1 cellular context compared by ENCODE assay signal in the genomic region with DNA sequence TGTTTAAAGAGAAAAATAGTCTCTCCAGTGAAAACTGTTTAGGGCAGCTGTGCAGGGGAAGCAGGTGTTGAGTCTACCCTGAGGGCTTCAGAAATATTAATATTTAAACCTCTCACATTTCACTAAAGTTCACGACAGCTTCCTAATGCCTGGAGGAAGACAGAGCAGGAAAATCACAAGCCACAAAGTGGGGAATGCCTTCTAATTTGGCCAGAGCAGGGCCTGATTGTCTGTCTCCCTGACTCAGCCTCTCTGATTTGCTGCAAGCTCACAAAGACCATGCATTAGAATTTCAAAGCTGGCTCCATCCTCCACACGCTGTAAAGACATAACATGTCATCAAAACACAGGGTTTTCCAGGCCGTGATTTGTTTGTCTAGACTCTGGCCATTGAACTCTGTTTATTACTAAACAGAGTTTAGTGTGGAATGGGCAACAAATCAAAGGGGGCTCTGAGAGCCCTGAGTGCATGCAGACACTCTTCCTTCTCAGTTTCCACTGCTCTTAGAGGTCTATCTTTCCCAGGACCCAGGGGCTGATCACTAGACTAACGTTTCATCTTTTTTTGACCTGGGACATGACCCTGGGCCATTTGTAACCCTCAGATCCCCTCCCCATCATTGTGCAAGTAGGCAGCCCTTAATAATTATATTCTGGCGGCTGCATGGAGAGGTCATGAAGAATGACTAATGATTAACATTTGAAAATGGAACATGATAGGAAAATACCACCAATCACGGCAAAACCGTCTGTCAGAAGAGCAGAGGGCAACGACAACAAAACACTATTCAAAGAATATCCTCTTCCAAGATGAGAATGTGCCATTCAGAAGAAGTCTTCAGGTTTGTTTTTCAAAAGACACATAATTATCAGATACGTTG.
A peak's percentile ranks its signal among the peaks of the same experiment; 100 is the strongest.
TF ChIP-seq lines count a peak whose summit lies in the region.

No MANE protein-coding gene starts in this region.

TF ChIP-seq in HepG2, 621 proteins besides CTCF, POLR2A, EP300 and RAD21 (continued from another document and continues in another):
- TF ChIP-seq, protein P1, sequence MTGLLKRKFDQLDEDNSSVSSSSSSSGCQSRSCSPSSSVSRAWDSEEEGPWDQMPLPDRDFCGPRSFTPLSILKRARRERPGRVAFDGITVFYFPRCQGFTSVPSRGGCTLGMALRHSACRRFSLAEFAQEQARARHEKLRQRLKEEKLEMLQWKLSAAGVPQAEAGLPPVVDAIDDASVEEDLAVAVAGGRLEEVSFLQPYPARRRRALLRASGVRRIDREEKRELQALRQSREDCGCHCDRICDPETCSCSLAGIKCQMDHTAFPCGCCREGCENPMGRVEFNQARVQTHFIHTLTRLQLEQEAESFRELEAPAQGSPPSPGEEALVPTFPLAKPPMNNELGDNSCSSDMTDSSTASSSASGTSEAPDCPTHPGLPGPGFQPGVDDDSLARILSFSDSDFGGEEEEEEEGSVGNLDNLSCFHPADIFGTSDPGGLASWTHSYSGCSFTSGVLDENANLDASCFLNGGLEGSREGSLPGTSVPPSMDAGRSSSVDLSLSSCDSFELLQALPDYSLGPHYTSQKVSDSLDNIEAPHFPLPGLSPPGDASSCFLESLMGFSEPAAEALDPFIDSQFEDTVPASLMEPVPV (CRISPR knock-in tag; IDR thresholded peaks at IDR 0.05) = no peak
- TF ChIP-seq TARDBP (CRISPR knock-in tag; IDR thresholded peaks at IDR 0.05) = peak; percentile 68
- TF ChIP-seq TOPORS (CRISPR knock-in tag; IDR thresholded peaks at IDR 0.05) = no peak
- TF ChIP-seq ZNF333 (CRISPR knock-in tag; IDR thresholded peaks at IDR 0.05; ENCODE audit: borderline replicate concordance) = no peak
- no peak for TF ChIP-seq KLF13 (CRISPR knock-in tag; IDR thresholded peaks at IDR 0.05)
- TF ChIP-seq SNRNP70 (IDR thresholded peaks at IDR 0.05; ENCODE audit: low read depth, low read length) = no peak
- TF ChIP-seq TOE1 (CRISPR knock-in tag; IDR thresholded peaks at IDR 0.05) = no peak
- TF ChIP-seq NKX3-1 (CRISPR knock-in tag; IDR thresholded peaks at IDR 0.05) = no peak
- no peak for TF ChIP-seq ZNF337 (CRISPR knock-in tag; IDR thresholded peaks at IDR 0.05; ENCODE audit: borderline replicate concordance, low read depth)
- TF ChIP-seq, protein P2, sequence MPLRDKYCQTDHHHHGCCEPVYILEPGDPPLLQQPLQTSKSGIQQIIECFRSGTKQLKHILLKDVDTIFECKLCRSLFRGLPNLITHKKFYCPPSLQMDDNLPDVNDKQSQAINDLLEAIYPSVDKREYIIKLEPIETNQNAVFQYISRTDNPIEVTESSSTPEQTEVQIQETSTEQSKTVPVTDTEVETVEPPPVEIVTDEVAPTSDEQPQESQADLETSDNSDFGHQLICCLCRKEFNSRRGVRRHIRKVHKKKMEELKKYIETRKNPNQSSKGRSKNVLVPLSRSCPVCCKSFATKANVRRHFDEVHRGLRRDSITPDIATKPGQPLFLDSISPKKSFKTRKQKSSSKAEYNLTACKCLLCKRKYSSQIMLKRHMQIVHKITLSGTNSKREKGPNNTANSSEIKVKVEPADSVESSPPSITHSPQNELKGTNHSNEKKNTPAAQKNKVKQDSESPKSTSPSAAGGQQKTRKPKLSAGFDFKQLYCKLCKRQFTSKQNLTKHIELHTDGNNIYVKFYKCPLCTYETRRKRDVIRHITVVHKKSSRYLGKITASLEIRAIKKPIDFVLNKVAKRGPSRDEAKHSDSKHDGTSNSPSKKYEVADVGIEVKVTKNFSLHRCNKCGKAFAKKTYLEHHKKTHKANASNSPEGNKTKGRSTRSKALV (CRISPR knock-in tag; IDR thresholded peaks at IDR 0.05) = no peak
- TF ChIP-seq ZNF20 (CRISPR knock-in tag; IDR thresholded peaks at IDR 0.05) = no peak
- TF ChIP-seq DNMT1 (CRISPR knock-in tag; IDR thresholded peaks at IDR 0.05) = no peak
- TF ChIP-seq ZNF570 (CRISPR knock-in tag; IDR thresholded peaks at IDR 0.05; ENCODE audit: borderline replicate concordance) = no peak
- TF ChIP-seq, protein P3, sequence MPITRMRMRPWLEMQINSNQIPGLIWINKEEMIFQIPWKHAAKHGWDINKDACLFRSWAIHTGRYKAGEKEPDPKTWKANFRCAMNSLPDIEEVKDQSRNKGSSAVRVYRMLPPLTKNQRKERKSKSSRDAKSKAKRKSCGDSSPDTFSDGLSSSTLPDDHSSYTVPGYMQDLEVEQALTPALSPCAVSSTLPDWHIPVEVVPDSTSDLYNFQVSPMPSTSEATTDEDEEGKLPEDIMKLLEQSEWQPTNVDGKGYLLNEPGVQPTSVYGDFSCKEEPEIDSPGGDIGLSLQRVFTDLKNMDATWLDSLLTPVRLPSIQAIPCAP (CRISPR knock-in tag; IDR thresholded peaks at IDR 0.05; ENCODE audit: low read depth) = no peak
- no peak for TF ChIP-seq GABPA (IDR thresholded peaks at IDR 0.05; ENCODE audit: low read depth, low read length)
- TF ChIP-seq GABPA (CRISPR knock-in tag; IDR thresholded peaks at IDR 0.05; ENCODE audit: low read depth) = no peak
- TF ChIP-seq, protein P4, sequence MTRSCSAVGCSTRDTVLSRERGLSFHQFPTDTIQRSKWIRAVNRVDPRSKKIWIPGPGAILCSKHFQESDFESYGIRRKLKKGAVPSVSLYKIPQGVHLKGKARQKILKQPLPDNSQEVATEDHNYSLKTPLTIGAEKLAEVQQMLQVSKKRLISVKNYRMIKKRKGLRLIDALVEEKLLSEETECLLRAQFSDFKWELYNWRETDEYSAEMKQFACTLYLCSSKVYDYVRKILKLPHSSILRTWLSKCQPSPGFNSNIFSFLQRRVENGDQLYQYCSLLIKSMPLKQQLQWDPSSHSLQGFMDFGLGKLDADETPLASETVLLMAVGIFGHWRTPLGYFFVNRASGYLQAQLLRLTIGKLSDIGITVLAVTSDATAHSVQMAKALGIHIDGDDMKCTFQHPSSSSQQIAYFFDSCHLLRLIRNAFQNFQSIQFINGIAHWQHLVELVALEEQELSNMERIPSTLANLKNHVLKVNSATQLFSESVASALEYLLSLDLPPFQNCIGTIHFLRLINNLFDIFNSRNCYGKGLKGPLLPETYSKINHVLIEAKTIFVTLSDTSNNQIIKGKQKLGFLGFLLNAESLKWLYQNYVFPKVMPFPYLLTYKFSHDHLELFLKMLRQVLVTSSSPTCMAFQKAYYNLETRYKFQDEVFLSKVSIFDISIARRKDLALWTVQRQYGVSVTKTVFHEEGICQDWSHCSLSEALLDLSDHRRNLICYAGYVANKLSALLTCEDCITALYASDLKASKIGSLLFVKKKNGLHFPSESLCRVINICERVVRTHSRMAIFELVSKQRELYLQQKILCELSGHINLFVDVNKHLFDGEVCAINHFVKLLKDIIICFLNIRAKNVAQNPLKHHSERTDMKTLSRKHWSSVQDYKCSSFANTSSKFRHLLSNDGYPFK (CRISPR knock-in tag; IDR thresholded peaks at IDR 0.05; ENCODE audit: borderline replicate concordance) = no peak
- TF ChIP-seq ZNF441 (CRISPR knock-in tag; IDR thresholded peaks at IDR 0.05; ENCODE audit: borderline replicate concordance) = no peak
- TF ChIP-seq, protein P5, sequence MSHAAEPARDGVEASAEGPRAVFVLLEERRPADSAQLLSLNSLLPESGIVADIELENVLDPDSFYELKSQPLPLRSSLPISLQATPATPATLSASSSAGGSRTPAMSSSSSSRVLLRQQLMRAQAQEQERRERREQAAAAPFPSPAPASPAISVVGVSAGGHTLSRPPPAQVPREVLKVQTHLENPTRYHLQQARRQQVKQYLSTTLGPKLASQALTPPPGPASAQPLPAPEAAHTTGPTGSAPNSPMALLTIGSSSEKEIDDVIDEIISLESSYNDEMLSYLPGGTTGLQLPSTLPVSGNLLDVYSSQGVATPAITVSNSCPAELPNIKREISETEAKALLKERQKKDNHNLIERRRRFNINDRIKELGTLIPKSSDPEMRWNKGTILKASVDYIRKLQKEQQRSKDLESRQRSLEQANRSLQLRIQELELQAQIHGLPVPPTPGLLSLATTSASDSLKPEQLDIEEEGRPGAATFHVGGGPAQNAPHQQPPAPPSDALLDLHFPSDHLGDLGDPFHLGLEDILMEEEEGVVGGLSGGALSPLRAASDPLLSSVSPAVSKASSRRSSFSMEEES (CRISPR knock-in tag; IDR thresholded peaks at IDR 0.05) = peak; percentile 44; the same call in 1 of the 2 replicates
- no peak for TF ChIP-seq ZNF589 (CRISPR knock-in tag; conservative IDR thresholded peaks at IDR 0.05)
- TF ChIP-seq MEF2D (CRISPR knock-in tag; IDR thresholded peaks at IDR 0.05) = peak; percentile 63
- peak; percentile 52 for TF ChIP-seq SAP130 (CRISPR knock-in tag; IDR thresholded peaks at IDR 0.05; ENCODE audit: low read depth)
- no peak for TF ChIP-seq ZNF841 (CRISPR knock-in tag; IDR thresholded peaks at IDR 0.05; ENCODE audit: borderline replicate concordance)
- TF ChIP-seq POLR2AphosphoS2 (IDR thresholded peaks at IDR 0.05; ENCODE audit: low read depth, low read length) = no peak
- TF ChIP-seq TCF7 (IDR thresholded peaks at IDR 0.05; ENCODE audit: low read depth) = peak; percentile 94
- TF ChIP-seq TAF1 (CRISPR knock-in tag; IDR thresholded peaks at IDR 0.05) = peak; percentile 34; the same call in 1 of the 2 replicates
- no peak for TF ChIP-seq AGO1 (IDR thresholded peaks at IDR 0.05; ENCODE audit: low read depth, low read length, poor library complexity, severe bottlenecking)
- TF ChIP-seq, protein P6, sequence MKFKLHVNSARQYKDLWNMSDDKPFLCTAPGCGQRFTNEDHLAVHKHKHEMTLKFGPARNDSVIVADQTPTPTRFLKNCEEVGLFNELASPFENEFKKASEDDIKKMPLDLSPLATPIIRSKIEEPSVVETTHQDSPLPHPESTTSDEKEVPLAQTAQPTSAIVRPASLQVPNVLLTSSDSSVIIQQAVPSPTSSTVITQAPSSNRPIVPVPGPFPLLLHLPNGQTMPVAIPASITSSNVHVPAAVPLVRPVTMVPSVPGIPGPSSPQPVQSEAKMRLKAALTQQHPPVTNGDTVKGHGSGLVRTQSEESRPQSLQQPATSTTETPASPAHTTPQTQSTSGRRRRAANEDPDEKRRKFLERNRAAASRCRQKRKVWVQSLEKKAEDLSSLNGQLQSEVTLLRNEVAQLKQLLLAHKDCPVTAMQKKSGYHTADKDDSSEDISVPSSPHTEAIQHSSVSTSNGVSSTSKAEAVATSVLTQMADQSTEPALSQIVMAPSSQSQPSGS (CRISPR knock-in tag; IDR thresholded peaks at IDR 0.05) = 0 out of 2 replicates have a peak, but pooled peaks have one; percentile 33
- TF ChIP-seq, protein P7, sequence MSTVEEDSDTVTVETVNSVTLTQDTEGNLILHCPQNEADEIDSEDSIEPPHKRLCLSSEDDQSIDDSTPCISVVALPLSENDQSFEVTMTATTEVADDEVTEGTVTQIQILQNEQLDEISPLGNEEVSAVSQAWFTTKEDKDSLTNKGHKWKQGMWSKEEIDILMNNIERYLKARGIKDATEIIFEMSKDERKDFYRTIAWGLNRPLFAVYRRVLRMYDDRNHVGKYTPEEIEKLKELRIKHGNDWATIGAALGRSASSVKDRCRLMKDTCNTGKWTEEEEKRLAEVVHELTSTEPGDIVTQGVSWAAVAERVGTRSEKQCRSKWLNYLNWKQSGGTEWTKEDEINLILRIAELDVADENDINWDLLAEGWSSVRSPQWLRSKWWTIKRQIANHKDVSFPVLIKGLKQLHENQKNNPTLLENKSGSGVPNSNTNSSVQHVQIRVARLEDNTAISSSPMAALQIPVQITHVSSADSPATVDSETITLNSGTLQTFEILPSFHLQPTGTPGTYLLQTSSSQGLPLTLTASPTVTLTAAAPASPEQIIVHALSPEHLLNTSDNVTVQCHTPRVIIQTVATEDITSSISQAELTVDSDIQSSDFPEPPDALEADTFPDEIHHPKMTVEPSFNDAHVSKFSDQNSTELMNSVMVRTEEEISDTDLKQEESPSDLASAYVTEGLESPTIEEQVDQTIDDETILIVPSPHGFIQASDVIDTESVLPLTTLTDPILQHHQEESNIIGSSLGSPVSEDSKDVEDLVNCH (CRISPR knock-in tag; IDR thresholded peaks at IDR 0.05) = no peak
- TF ChIP-seq ZNF121 (CRISPR knock-in tag; IDR thresholded peaks at IDR 0.05) = no peak
- TF ChIP-seq, protein P8, sequence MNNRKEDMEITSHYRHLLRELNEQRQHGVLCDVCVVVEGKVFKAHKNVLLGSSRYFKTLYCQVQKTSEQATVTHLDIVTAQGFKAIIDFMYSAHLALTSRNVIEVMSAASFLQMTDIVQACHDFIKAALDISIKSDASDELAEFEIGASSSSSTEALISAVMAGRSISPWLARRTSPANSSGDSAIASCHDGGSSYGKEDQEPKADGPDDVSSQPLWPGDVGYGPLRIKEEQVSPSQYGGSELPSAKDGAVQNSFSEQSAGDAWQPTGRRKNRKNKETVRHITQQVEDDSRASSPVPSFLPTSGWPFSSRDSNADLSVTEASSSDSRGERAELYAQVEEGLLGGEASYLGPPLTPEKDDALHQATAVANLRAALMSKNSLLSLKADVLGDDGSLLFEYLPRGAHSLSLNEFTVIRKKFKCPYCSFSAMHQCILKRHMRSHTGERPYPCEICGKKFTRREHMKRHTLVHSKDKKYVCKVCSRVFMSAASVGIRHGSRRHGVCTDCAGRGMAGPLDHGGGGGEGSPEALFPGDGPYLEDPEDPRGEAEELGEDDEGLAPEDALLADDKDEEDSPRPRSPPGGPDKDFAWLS (CRISPR knock-in tag; IDR thresholded peaks at IDR 0.05; ENCODE audit: borderline replicate concordance) = no peak
- TF ChIP-seq JDP2 (CRISPR knock-in tag; IDR thresholded peaks at IDR 0.05; ENCODE audit: borderline replicate concordance) = no peak
- TF ChIP-seq, protein P9, sequence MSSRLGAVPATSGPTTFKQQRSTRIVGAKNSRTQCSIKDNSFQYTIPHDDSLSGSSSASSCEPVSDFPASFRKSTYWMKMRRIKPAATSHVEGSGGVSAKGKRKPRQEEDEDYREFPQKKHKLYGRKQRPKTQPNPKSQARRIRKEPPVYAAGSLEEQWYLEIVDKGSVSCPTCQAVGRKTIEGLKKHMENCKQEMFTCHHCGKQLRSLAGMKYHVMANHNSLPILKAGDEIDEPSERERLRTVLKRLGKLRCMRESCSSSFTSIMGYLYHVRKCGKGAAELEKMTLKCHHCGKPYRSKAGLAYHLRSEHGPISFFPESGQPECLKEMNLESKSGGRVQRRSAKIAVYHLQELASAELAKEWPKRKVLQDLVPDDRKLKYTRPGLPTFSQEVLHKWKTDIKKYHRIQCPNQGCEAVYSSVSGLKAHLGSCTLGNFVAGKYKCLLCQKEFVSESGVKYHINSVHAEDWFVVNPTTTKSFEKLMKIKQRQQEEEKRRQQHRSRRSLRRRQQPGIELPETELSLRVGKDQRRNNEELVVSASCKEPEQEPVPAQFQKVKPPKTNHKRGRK (CRISPR knock-in tag; IDR thresholded peaks at IDR 0.05) = no peak
- TF ChIP-seq ZNF292 (CRISPR knock-in tag; IDR thresholded peaks at IDR 0.05; ENCODE audit: borderline replicate concordance, low read depth) = peak; percentile 76; the same call in 1 of the 2 replicates
- TF ChIP-seq STAT5B (CRISPR knock-in tag; IDR thresholded peaks at IDR 0.05) = no peak
- TF ChIP-seq PAWR (CRISPR knock-in tag; IDR thresholded peaks at IDR 0.05; ENCODE audit: borderline replicate concordance) = no peak
- TF ChIP-seq RNF2 (conservative IDR thresholded peaks at IDR 0.05; ENCODE audit: low read depth) = no peak
- TF ChIP-seq, protein P10, sequence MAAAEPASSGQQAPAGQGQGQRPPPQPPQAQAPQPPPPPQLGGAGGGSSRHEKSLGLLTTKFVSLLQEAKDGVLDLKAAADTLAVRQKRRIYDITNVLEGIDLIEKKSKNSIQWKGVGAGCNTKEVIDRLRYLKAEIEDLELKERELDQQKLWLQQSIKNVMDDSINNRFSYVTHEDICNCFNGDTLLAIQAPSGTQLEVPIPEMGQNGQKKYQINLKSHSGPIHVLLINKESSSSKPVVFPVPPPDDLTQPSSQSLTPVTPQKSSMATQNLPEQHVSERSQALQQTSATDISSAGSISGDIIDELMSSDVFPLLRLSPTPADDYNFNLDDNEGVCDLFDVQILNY (CRISPR knock-in tag; conservative IDR thresholded peaks at IDR 0.05) = no peak
- TF ChIP-seq ZNF772 (CRISPR knock-in tag; IDR thresholded peaks at IDR 0.05) = no peak
- TF ChIP-seq CEBPG (CRISPR knock-in tag; IDR thresholded peaks at IDR 0.05) = peak; percentile 86
- peak; percentile 95 for TF ChIP-seq RARA (CRISPR knock-in tag; IDR thresholded peaks at IDR 0.05)
- peak; percentile 75 for TF ChIP-seq FOXP1 (IDR thresholded peaks at IDR 0.05)
- TF ChIP-seq FOXP1 (CRISPR knock-in tag; IDR thresholded peaks at IDR 0.05) = peak; percentile 96
